14 cellular contexts compared by ENCODE assay signal in the genomic region with DNA sequence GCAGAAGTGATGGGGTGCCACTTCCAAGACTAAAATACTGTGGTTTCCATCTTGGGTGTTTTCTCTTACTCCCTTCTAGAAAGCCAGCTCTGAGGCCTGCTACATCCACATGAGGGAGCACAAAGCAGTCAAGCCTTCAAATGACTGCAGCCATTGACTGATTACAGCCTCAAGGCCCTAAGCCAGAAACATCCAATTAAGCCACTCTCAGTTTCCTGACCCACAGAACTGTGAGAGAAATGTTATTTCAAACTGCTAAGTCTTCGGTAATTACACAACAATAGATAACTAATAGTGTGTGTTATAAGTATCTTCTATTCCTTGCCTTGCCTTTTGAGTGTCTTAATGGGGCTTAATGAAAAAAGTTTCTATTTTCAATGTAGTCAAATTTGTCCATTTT. TPM values are rescaled to one million over a fixed set of nuclear protein-coding genes. Genes with fewer than 3 reads are reported as not detected.
DNase-seq lines count a peak whose midpoint lies in the region; ATAC-seq, FAIRE-seq and TF ChIP-seq lines count a peak whose summit lies in the region.
"Had no signal": no experiment of that assay in that cellular context is flagged by ENCODE, and none has a peak within 500 bp of the region (broad histone marks: within the 10 kb centered on the region; RNA-seq: fewer than 3 reads in every experiment).

No MANE protein-coding gene starts in this region.

- H3K79me2 ChIP-seq in K562 (ENCODE audit: control insufficient read depth, insufficient read depth, low read length), result peaks cover 69% of the 10 kb centered on the region

- ATAC-seq in K562 (peak; percentile 87), mucosa of descending colon (no peak)
- ATAC-seq: HCT116 had no signal

- TF ChIP-seq CTCF in GM12865 (IDR thresholded peaks at IDR 0.05; ENCODE audit: insufficient read depth, low read depth, low read length, missing control alignments) (no peak), K562 (IDR thresholded peaks at IDR 0.05 in 2 of 3, conservative IDR thresholded peaks at IDR 0.05 in 1 of 3; ENCODE audit: insufficient read depth in 2 of 3, low read depth in 1 of 3, low read length in 3 of 3) (peak in 2 of 3 experiments; percentile 21 to 27; a peak in 3 of 6 replicates), tibial artery (IDR thresholded peaks at IDR 0.05) (no peak), mucosa of descending colon (IDR thresholded peaks at IDR 0.05) (no peak)

- no peak for TF ChIP-seq POLR2A in K562 (conservative IDR thresholded peaks at IDR 0.05)

- H3K4me3 ChIP-seq in GM12865 (ENCODE audit: low read depth, low read length), result no peak overlapping the region
- no peak overlapping the region for H3K4me3 ChIP-seq in K562
- no peak overlapping the region for H3K4me3 ChIP-seq in tibial artery
- H3K4me3 ChIP-seq in effector memory CD4-positive, alpha-beta T cell (ENCODE audit: insufficient read depth, low read depth, low read length, poor library complexity, severe bottlenecking), result no peak overlapping the region
- H3K4me3 ChIP-seq in mucosa of descending colon, result no peak overlapping the region
- H3K4me3 ChIP-seq: dorsolateral prefrontal cortex had no signal

- no peaks in the 10 kb centered on the region for H4K20me1 ChIP-seq in K562 (replicated peaks; ENCODE audit: control insufficient read depth, insufficient read depth, low read length)

- no peaks in the 10 kb centered on the region for H3K9me1 ChIP-seq in K562 (ENCODE audit: control insufficient read depth, insufficient read depth, low read length)

- no peak overlapping the region for H3K9ac ChIP-seq in K562 (ENCODE audit: insufficient read depth in 1 of 2, low read depth in 2 of 2, low read length in 2 of 2)

- TF ChIP-seq EP300 in K562 (IDR thresholded peaks at IDR 0.05; ENCODE audit: low read length), result no peak

- no peak overlapping the region for H2AFZ ChIP-seq in K562 (ENCODE audit: low read depth, low read length)

- FAIRE-seq in K562 (lab: Jason Lieb, UNC), result peak; percentile 78

- 68% methylated on average over 1 of the region's 1 CpG for WGBS in K562 (ENCODE audit: insufficient coverage, low coverage, missing lambda C conversion rate)

- H3K4me1 ChIP-seq in K562 (replicated peaks in 1 of 2; ENCODE audit: control insufficient read depth in 2 of 2, insufficient read depth in 2 of 2, low read length in 2 of 2) (no peaks in the 10 kb centered on the region), tibial artery (peaks cover 0 to 19% (median 1%) of the 10 kb centered on the region in 4 donors), mucosa of descending colon (ENCODE audit: low read depth) (no peaks in the 10 kb centered on the region)
- H3K4me1 ChIP-seq in effector memory CD4-positive, alpha-beta T cell (ENCODE audit: control insufficient read depth, insufficient read depth, low read length, poor library complexity, severe bottlenecking), result peaks cover 6% of the 10 kb centered on the region

- POLR2A ChIA-PET in K562 (lab: Yijun Ruan, JAX), result interaction anchor here (0.6 to 1.3 kb wide), 6 partner anchors 13 to 1795 kb away, joined by 3 to 5 read pairs (median 4); no protein-coding TSS in a partner anchor

- H3K27ac ChIP-seq in K562 (ENCODE audit: extremely low read depth, low read depth, low read length) (no peak overlapping the region), tibial artery (no peak overlapping the region)
- H3K27ac ChIP-seq in effector memory CD4-positive, alpha-beta T cell (ENCODE audit: insufficient read depth, low read length, poor library complexity, severe bottlenecking), result no peak overlapping the region

- DNase-seq in GM12865 (ENCODE audit: low read depth), result peak; percentile 31
- DNase-seq in M059J (ENCODE audit: low read depth), result peak; percentile 20
- peak in 1 of 4 experiments; percentile 33 for DNase-seq in K562 (ENCODE audit: extremely low read depth in 1 of 4, low spot score in 3 of 4)
- DNase-seq in midbrain (lab: John Stamatoyannopoulos, UW), result peak; percentile 72
- no peak for DNase-seq in tibial artery
- no peak for DNase-seq in effector memory CD4-positive, alpha-beta T cell
- no peak for DNase-seq in mucosa of descending colon
- DNase-seq: activated naive CD4-positive, alpha-beta T cell treated with anti-CD3 and anti-CD28 coated beads, Interleukin-2, amount 50 U/mL, for 16 hours; DND-41; naive B cell; SHP77; stimulated activated naive CD4-positive, alpha-beta T cell treated with Interleukin-2 at 50 U/mL for 16 hours had no signal

- in situ Hi-C loops in K562 (cut with MboI), result no loop called here

- no peaks in the 10 kb centered on the region for H3K27me3 ChIP-seq in K562 (ENCODE audit: control insufficient read depth in 2 of 2, insufficient read depth in 2 of 2, low read length in 2 of 2)
- no peaks in the 10 kb centered on the region for H3K27me3 ChIP-seq in tibial artery
- no peaks in the 10 kb centered on the region for H3K27me3 ChIP-seq in effector memory CD4-positive, alpha-beta T cell (replicated peaks; ENCODE audit: control insufficient read depth, insufficient read depth, low read length, poor library complexity, severe bottlenecking)
- H3K27me3 ChIP-seq: dorsolateral prefrontal cortex had no signal

- no TSS peak for BruUV-seq in K562 (replicated peaks; lab: Mats Ljungman, UMichigan)

- H3K4me2 ChIP-seq in K562 (ENCODE audit: insufficient read depth, low read length), result no peak overlapping the region

- H3K36me3 ChIP-seq in K562 (ENCODE audit: control insufficient read depth, insufficient read depth, low read length) (no peaks in the 10 kb centered on the region; the same call in 2 of the 3 replicates), tibial artery (peaks cover 0 to 6% (median 0%) of the 10 kb centered on the region in 3 donors), mucosa of descending colon (ENCODE audit: low read depth) (no peaks in the 10 kb centered on the region)
- H3K36me3 ChIP-seq in effector memory CD4-positive, alpha-beta T cell (ENCODE audit: control insufficient read depth, insufficient read depth, low read length), result no peaks in the 10 kb centered on the region

- CTCF ChIA-PET in K562 (lab: Yijun Ruan, JAX; ENCODE audit: low intra/inter-chr PET ratio), result no interaction called here

- intact Hi-C loops in K562 (cut with micrococcal nuclease) (no loop called here), tibial artery (cut with DNase I; ENCODE audit: low total_unique reads) (loop anchor here (10.0 kb wide), 1 partner anchor 525 kb away; no protein-coding TSS in a partner anchor), mucosa of descending colon (cut with DNase I, micrococcal nuclease) (no loop called here)

- H3K9me3 ChIP-seq in K562 (replicated peaks; ENCODE audit: control insufficient read depth, insufficient read depth, low read depth, low read length), result peaks cover 2% of the 10 kb centered on the region; the same call in 1 of the 2 replicates
- no peaks in the 10 kb centered on the region for H3K9me3 ChIP-seq in tibial artery
- no peaks in the 10 kb centered on the region for H3K9me3 ChIP-seq in effector memory CD4-positive, alpha-beta T cell (ENCODE audit: control insufficient read depth, low read length)
- no peaks in the 10 kb centered on the region for H3K9me3 ChIP-seq in mucosa of descending colon

- peak in 1 of 2 experiments; percentile 28; a peak in 1 of 4 replicates for TF ChIP-seq RAD21 in K562 (CRISPR knock-in tag; conservative IDR thresholded peaks at IDR 0.05 in 1 of 2, IDR thresholded peaks at IDR 0.05 in 1 of 2)

TF ChIP-seq in K562, 482 proteins besides CTCF, POLR2A, EP300 and RAD21 (continues in another document):
- TF ChIP-seq, protein P1, sequence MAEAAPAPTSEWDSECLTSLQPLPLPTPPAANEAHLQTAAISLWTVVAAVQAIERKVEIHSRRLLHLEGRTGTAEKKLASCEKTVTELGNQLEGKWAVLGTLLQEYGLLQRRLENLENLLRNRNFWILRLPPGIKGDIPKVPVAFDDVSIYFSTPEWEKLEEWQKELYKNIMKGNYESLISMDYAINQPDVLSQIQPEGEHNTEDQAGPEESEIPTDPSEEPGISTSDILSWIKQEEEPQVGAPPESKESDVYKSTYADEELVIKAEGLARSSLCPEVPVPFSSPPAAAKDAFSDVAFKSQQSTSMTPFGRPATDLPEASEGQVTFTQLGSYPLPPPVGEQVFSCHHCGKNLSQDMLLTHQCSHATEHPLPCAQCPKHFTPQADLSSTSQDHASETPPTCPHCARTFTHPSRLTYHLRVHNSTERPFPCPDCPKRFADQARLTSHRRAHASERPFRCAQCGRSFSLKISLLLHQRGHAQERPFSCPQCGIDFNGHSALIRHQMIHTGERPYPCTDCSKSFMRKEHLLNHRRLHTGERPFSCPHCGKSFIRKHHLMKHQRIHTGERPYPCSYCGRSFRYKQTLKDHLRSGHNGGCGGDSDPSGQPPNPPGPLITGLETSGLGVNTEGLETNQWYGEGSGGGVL (CRISPR knock-in tag; IDR thresholded peaks at IDR 0.05), result no peak
- TF ChIP-seq ZNF431 (CRISPR knock-in tag; IDR thresholded peaks at IDR 0.05) (no peak), ZNF780A (CRISPR knock-in tag; IDR thresholded peaks at IDR 0.05) (no peak), ZNF41 (CRISPR knock-in tag; conservative IDR thresholded peaks at IDR 0.05) (no peak), KAT7 (CRISPR knock-in tag; IDR thresholded peaks at IDR 0.05; ENCODE audit: borderline replicate concordance) (no peak)

RNA-seq across cellular contexts. Expression of gene BRAF, which starts 24.8 kb away (rescaled TPM):
- 8.2 and 10.3 TPM in 2 replicates for total RNA-seq in M059J (2014; rRNA removed; shearing (Covaris generic))
- total RNA-seq in K562 (2011; cell fraction: chromatin; rRNA removed; ENCODE audit: low replicate concordance), result 127 and 304 TPM in 2 replicates
- total RNA-seq in K562 (2011; cell fraction: nucleolus; rRNA removed), result 36.5 and 52.8 TPM in 2 replicates
- total RNA-seq in K562 (2011; cell fraction: nucleoplasm; rRNA removed), result 111 and 199 TPM in 2 replicates
- total RNA-seq in K562 (2014; rRNA removed), result 16.4 and 17.4 TPM in 2 replicates
- 38.3 and 42.7 TPM in 2 replicates for total RNA-seq in K562 (2014; rRNA removed; fragmentation: Illumina TruSeq; extraction: Trizol)
- 32.5 and 37.8 TPM in 2 replicates for total RNA-seq in K562 (2015; rRNA removed; fragmentation: Illumina TruSeq; extraction: Trizol)
- 33.4 and 34.1 TPM in 2 replicates for total RNA-seq in K562 (2021)
- polyA plus RNA-seq in K562 (2011; rRNA removed), result 37.2 and 38.5 TPM in 2 replicates
- 12.1 and 24.8 TPM in 2 replicates for polyA plus RNA-seq in K562 (2011; cell fraction: cytosol; rRNA removed)
- polyA plus RNA-seq in K562 (2011; cell fraction: nucleus; rRNA removed), result 34.7 and 51.3 TPM in 2 replicates
- polyA plus RNA-seq in K562 (2012), result 15.7 and 20.2 TPM in 2 replicates
- 21.9 and 24.1 TPM in 2 replicates for polyA plus RNA-seq in K562 (2014; fragmentation: Illumina TruSeq; extraction: Trizol)
- polyA plus RNA-seq in K562 (2014; fragmentation: Nextera tagmentation; extraction: Ambion mirVana), result 1 to 10 TPM; 3.6 to 6.6 TPM
- polyA plus RNA-seq in K562 (2014; rRNA removed), result 14.0 and 15.1 TPM in 2 replicates
- polyA minus RNA-seq in K562 (2011; rRNA and poly(A)+ RNA removed), result 138 and 189 TPM in 2 replicates
- 46.0 and 52.5 TPM in 2 replicates for polyA minus RNA-seq in K562 (2011; cell fraction: cytosol; rRNA and poly(A)+ RNA removed)
- polyA minus RNA-seq in K562 (2011; cell fraction: nucleus; rRNA and poly(A)+ RNA removed), result 63.0 and 111 TPM in 2 replicates
- total RNA-seq in mucosa of descending colon, result 10 to 100 TPM; 25.5 to 44.2 (median 29.2) TPM

Comparison
In these comparisons a context has a peak if more than half of its experiments do, and no peak if none do; other contexts are left out.
1. DNase-seq: peak in GM12865 (single experiment), M059J (single experiment) and midbrain (single experiment); none in tibial artery (0 of 2), effector memory CD4-positive, alpha-beta T cell (0 of 3) and mucosa of descending colon (0 of 3).
2. CTCF ChIP-seq: peak in K562 (2 of 3); none in GM12865 (single experiment), tibial artery (0 of 2) and mucosa of descending colon (single experiment).